20 cellular contexts compared by ENCODE assay signal in genomic region chr3:102410616-102411015, GRCh38. TPM values are rescaled to one million over a fixed set of nuclear protein-coding genes. Genes with fewer than 3 reads are reported as not detected.
DNase-seq lines count a peak whose midpoint lies in the region; ATAC-seq and TF ChIP-seq lines count a peak whose summit lies in the region.
"Had no signal": no experiment of that assay in that cellular context is flagged by ENCODE, and none has a peak within 500 bp of the region (broad histone marks: within the 10 kb centered on the region; RNA-seq: fewer than 3 reads in every experiment).

No MANE protein-coding gene starts in this region.

- CTCF ChIA-PET in PC-3 (lab: Charles Lee): no interaction called here

- no peak for TF ChIP-seq POLR2A in heart left ventricle (IDR thresholded peaks at IDR 0.05)

- H3K4me1 Mint-ChIP-seq in osteocyte (ENCODE audit: unreplicated experiment): peaks cover 15% of the 10 kb centered on the region
- H3K4me1 Mint-ChIP-seq: H9 had no signal

- no peaks in the 10 kb centered on the region for H3K9me2 ChIP-seq in PC-3 (replicated peaks; ENCODE audit: low read length)

- H3K4me1 ChIP-seq in PC-3 (ENCODE audit: insufficient read depth, low read length) (peaks cover 10% of the 10 kb centered on the region), heart left ventricle (no peaks in the 10 kb centered on the region)

- no peak overlapping the region for H3K4me2 ChIP-seq in PC-3 (ENCODE audit: low read length)

- no TSS peak for BruUV-seq in PC-3 (replicated peaks; lab: Mats Ljungman, UMichigan)

- peak overlapping the region; percentile 32 for H3K27ac Mint-ChIP-seq in osteocyte (ENCODE audit: unreplicated experiment)

- no peaks in the 10 kb centered on the region for H3F3A ChIP-seq in PC-3 (ENCODE audit: low read length, unreplicated experiment)

- H3K4me3 ChIP-seq in PC-3 (ENCODE audit: low read length) (no peak overlapping the region), astrocyte of the spinal cord (ENCODE audit: low read depth, low read length) (no peak overlapping the region), heart left ventricle (no peak overlapping the region)
- H3K4me3 ChIP-seq: SJCRH30 had no signal

- no peaks in the 10 kb centered on the region for H4K20me1 ChIP-seq in PC-3 (ENCODE audit: low read length)

- H3K79me2 ChIP-seq in PC-3 (ENCODE audit: low read length): no peaks in the 10 kb centered on the region

- no peaks in the 10 kb centered on the region for H3K27me3 ChIP-seq in PC-3 (ENCODE audit: low read length)
- no peaks in the 10 kb centered on the region for H3K27me3 ChIP-seq in heart left ventricle
- H3K27me3 ChIP-seq: SJCRH30 had no signal

- H3K36me3 Mint-ChIP-seq in osteocyte (ENCODE audit: unreplicated experiment): no peaks in the 10 kb centered on the region

- POLR2A ChIA-PET in PC-3 (lab: Charles Lee; ENCODE audit: unreplicated experiment): interaction anchor here (0.7 kb wide), 1 partner anchor 134 kb away, joined by 3 read pairs; no protein-coding TSS in a partner anchor

- H3K9me3 Mint-ChIP-seq in osteocyte (ENCODE audit: unreplicated experiment): no peaks in the 10 kb centered on the region
- H3K9me3 Mint-ChIP-seq: H9 had no signal

- intact Hi-C loops in PC-3 (cut with micrococcal nuclease) (loop anchor here (5.0 kb wide), 1 partner anchor 52 kb away; no protein-coding TSS in a partner anchor), heart left ventricle (cut with DNase I) (no loop called here)

- ATAC-seq in PC-3: peak; percentile 90
- no peak for ATAC-seq in HG03342 (IDR thresholded peaks at IDR 0.05; ENCODE audit: unreplicated experiment)
- ATAC-seq in HG03280 (IDR thresholded peaks at IDR 0.05; ENCODE audit: unreplicated experiment): no peak
- no peak for ATAC-seq in heart left ventricle

- H3K9ac ChIP-seq in PC-3 (ENCODE audit: low read length): no peak overlapping the region

- H2AFZ ChIP-seq in PC-3 (ENCODE audit: low read length): no peak overlapping the region

- H3K9me3 ChIP-seq in PC-3 (ENCODE audit: low read length) (no peaks in the 10 kb centered on the region), heart left ventricle (no peaks in the 10 kb centered on the region)
- H3K9me3 ChIP-seq: SJCRH30 had no signal

- H3K36me3 ChIP-seq in PC-3 (ENCODE audit: low read depth, low read length) (no peaks in the 10 kb centered on the region), heart left ventricle (no peaks in the 10 kb centered on the region)
- H3K36me3 ChIP-seq: SJCRH30 had no signal

- peaks cover 8% of the 10 kb centered on the region for H3K27me3 Mint-ChIP-seq in osteocyte (ENCODE audit: unreplicated experiment)

- DNase-seq in PC-3: peak; percentile 53
- peak; percentile 63 for DNase-seq in astrocyte of the spinal cord (ENCODE audit: low read depth, low spot score)
- DNase-seq in osteocyte (ENCODE audit: extremely low spot score, unreplicated experiment): no peak
- DNase-seq in putamen (ENCODE audit: low spot score): no peak
- DNase-seq in heart left ventricle: no peak
- DNase-seq: H9, KBM-7, NCI-H1092, NCI-H1417 treated with DMSO at 0.1 percent for 48 hours, NCI-H1694 treated with DMSO at 0.1 percent for 48 hours, NCI-H2081, NCI-H2227 treated with DMSO at 0.1 percent for 48 hours, NCI-H510A had no signal

- in situ Hi-C loops in astrocyte of the spinal cord (cut with HindIII; ENCODE audit: low sequenced_read_pairs): no loop called here

- TF ChIP-seq CTCF in 22Rv1 (IDR thresholded peaks at IDR 0.05) (no peak), PC-3 (conservative IDR thresholded peaks at IDR 0.05; ENCODE audit: low read depth, low read length) (no peak), astrocyte of the spinal cord (IDR thresholded peaks at IDR 0.05; ENCODE audit: low read depth, low read length) (no peak), osteocyte (IDR thresholded peaks at IDR 0.05) (no peak), heart left ventricle (IDR thresholded peaks at IDR 0.05) (no peak)

- no peak overlapping the region for H3K4me3 Mint-ChIP-seq in osteocyte (ENCODE audit: unreplicated experiment)
- H3K4me3 Mint-ChIP-seq: H9 had no signal

- H3K27ac ChIP-seq in 22Rv1 (peak overlapping the region; percentile 28), PC-3 (ENCODE audit: low read length) (no peak overlapping the region), heart left ventricle (no peak overlapping the region)
- H3K27ac ChIP-seq: SJCRH30 had no signal

RNA-seq across cellular contexts. Expression of gene ZPLD1, which starts 24.2 kb away (rescaled TPM):
- total RNA-seq in PC-3 (2014; rRNA removed) (0.15 TPM in 1 of 2 replicates, not detected in the other), osteocyte (not detected in 2 replicates), heart left ventricle (under 1 TPM in 3 of 9 donors, not detected in 6; 0.07 to 0.16 (median 0.13) TPM)
- polyA plus RNA-seq in heart left ventricle: under 1 TPM in 1 of 2 donors, not detected in 1; 0.14 TPM
- total RNA-seq: A172, H9, OCI-LY7 had no signal
- polyA plus RNA-seq: BJ had no signal

Comparison
In these comparisons a context has a peak if more than half of its experiments do, and no peak if none do; other contexts are left out.
1. DNase-seq: peak in PC-3 (single experiment) and astrocyte of the spinal cord (single experiment); none in osteocyte (single experiment), putamen (single experiment) and heart left ventricle (0 of 5).